ENCODE assay signal across 10 cellular contexts in genomic region chr3:152283492-152284381, GRCh38. TPM values are rescaled to one million over a fixed set of nuclear protein-coding genes. Genes with fewer than 3 reads are reported as not detected.
DNase-seq lines count a peak whose midpoint lies in the region; ATAC-seq and TF ChIP-seq lines count a peak whose summit lies in the region.
"Had no signal": no experiment of that assay in that cellular context is flagged by ENCODE, and none has a peak within 500 bp of the region (broad histone marks: within the 10 kb centered on the region; RNA-seq: fewer than 3 reads in every experiment).

No MANE protein-coding gene starts in this region.

- TF ChIP-seq POLR2A in esophagus muscularis mucosa (IDR thresholded peaks at IDR 0.05; ENCODE audit: low read depth) = no peak

- 91% methylated on average over 2 of the region's 2 CpGs for WGBS in esophagus muscularis mucosa

- peaks cover 77 to 93% (median 91%) of the 10 kb centered on the region in 4 donors for H3K4me1 ChIP-seq in esophagus muscularis mucosa

- H3K4me1 Mint-ChIP-seq in activated CD4-positive, alpha-beta T cell treated with anti-CD3 and anti-CD28 coated beads, Interleukin-2, amount 10 ng/mL, durations not matched to agents 7 days and 5 days = peaks cover 80% of the 10 kb centered on the region
- peaks cover 84% of the 10 kb centered on the region for H3K4me1 Mint-ChIP-seq in stimulated activated naive CD8-positive, alpha-beta T cell treated with anti-CD3 and anti-CD28 coated beads, Interleukin-15, amount 100 ng/mL, for 72 hours

- peaks cover 42% of the 10 kb centered on the region for H3K36me3 Mint-ChIP-seq in activated CD4-positive, alpha-beta T cell treated with anti-CD3 and anti-CD28 coated beads, Interleukin-2, amount 10 ng/mL, durations not matched to agents 7 days and 5 days (ENCODE audit: low read depth)

- no peak for DNase-seq in activated CD4-positive, alpha-beta T cell treated with anti-CD3 and anti-CD28 coated beads, Interleukin-2, amount 10 ng/mL, durations not matched to agents 7 days and 5 days
- no peak for DNase-seq in activated CD4-positive, alpha-beta T cell treated with anti-CD3 and anti-CD28 coated beads, Interleukin-2, amount 50 U/mL, for 48 hours
- DNase-seq in NCI-H1105 (lab: John Stamatoyannopoulos, UW) (peak; percentile 2), esophagus muscularis mucosa (ENCODE audit: extremely low spot score) (no peak), middle frontal gyrus (ENCODE audit: extremely low spot score, low spot score) (no peak)
- no peak for DNase-seq in stimulated activated naive CD8-positive, alpha-beta T cell treated with anti-CD3 and anti-CD28 coated beads, Interleukin-15, amount 100 ng/mL, for 72 hours
- DNase-seq in stimulated activated CD4-positive, alpha-beta T cell treated with anti-CD3 and anti-CD28 coated beads, Interleukin-4, amount 100 ng/mL, for 4 hours = no peak
- DNase-seq: NCI-H524 treated with DMSO at 0.1 percent for 48 hours; stimulated activated naive CD4-positive, alpha-beta T cell treated with Interleukin-2 at 50 U/mL for 16 hours had no signal

- H3K4me3 Mint-ChIP-seq in activated CD4-positive, alpha-beta T cell treated with anti-CD3 and anti-CD28 coated beads, Interleukin-2, amount 10 ng/mL, durations not matched to agents 7 days and 5 days = peak overlapping the region; percentile 18
- peak overlapping the region; percentile 16 to 73 for H3K4me3 Mint-ChIP-seq in stimulated activated naive CD8-positive, alpha-beta T cell treated with anti-CD3 and anti-CD28 coated beads, Interleukin-15, amount 100 ng/mL, for 72 hours

- no peaks in the 10 kb centered on the region for H3K9me3 Mint-ChIP-seq in activated CD4-positive, alpha-beta T cell treated with anti-CD3 and anti-CD28 coated beads, Interleukin-2, amount 10 ng/mL, durations not matched to agents 7 days and 5 days
- H3K9me3 Mint-ChIP-seq in stimulated activated naive CD8-positive, alpha-beta T cell treated with anti-CD3 and anti-CD28 coated beads, Interleukin-15, amount 100 ng/mL, for 72 hours = no peaks in the 10 kb centered on the region

- TF ChIP-seq EP300 in esophagus muscularis mucosa (IDR thresholded peaks at IDR 0.05) = no peak

- no peak overlapping the region for H3K4me3 ChIP-seq in esophagus muscularis mucosa

- H3K27ac ChIP-seq in esophagus muscularis mucosa (replicated peaks in 1 of 4) = peak overlapping the region; percentile 34 to 68 (median 60)

- CTCF ChIA-PET in activated CD4-positive, alpha-beta T cell treated with anti-CD3 and anti-CD28 coated beads, Interleukin-2, amount 10 ng/mL, durations not matched to agents 7 days and 5 days (lab: Charles Lee) = interaction anchor here (0.9 to 1.6 kb wide), 4 partner anchors 9 to 95 kb away, joined by 3 to 4 read pairs (median 3); no protein-coding TSS in a partner anchor

- intact Hi-C loops in esophagus muscularis mucosa (cut with DNase I) = loop anchor here (5.0 to 10.0 kb wide), 2 partner anchors 159 to 199 kb away; no protein-coding TSS in a partner anchor

- TF ChIP-seq CTCF in esophagus muscularis mucosa (IDR thresholded peaks at IDR 0.05) = no peak

- ATAC-seq in stimulated activated naive CD8-positive, alpha-beta T cell treated with anti-CD3 and anti-CD28 coated beads, Interleukin-15, amount 100 ng/mL, for 72 hours = no peak
- no peak for ATAC-seq in HG03520 (IDR thresholded peaks at IDR 0.05; ENCODE audit: unreplicated experiment)

- H3K36me3 ChIP-seq in esophagus muscularis mucosa = no peaks in the 10 kb centered on the region

- H3K27me3 Mint-ChIP-seq in activated CD4-positive, alpha-beta T cell treated with anti-CD3 and anti-CD28 coated beads, Interleukin-2, amount 10 ng/mL, durations not matched to agents 7 days and 5 days = no peaks in the 10 kb centered on the region
- H3K27me3 Mint-ChIP-seq in stimulated activated naive CD8-positive, alpha-beta T cell treated with anti-CD3 and anti-CD28 coated beads, Interleukin-15, amount 100 ng/mL, for 72 hours = no peaks in the 10 kb centered on the region

- H3K27me3 ChIP-seq in esophagus muscularis mucosa = no peaks in the 10 kb centered on the region

- no peaks in the 10 kb centered on the region for H3K9me3 ChIP-seq in esophagus muscularis mucosa

- H3K27ac Mint-ChIP-seq in activated CD4-positive, alpha-beta T cell treated with anti-CD3 and anti-CD28 coated beads, Interleukin-2, amount 10 ng/mL, durations not matched to agents 7 days and 5 days = no peak overlapping the region
- H3K27ac Mint-ChIP-seq in stimulated activated naive CD8-positive, alpha-beta T cell treated with anti-CD3 and anti-CD28 coated beads, Interleukin-15, amount 100 ng/mL, for 72 hours = peak overlapping the region in 1 of 2 donors; percentile 93

- POLR2A ChIA-PET in activated CD4-positive, alpha-beta T cell treated with anti-CD3 and anti-CD28 coated beads, Interleukin-2, amount 10 ng/mL, durations not matched to agents 7 days and 5 days (lab: Charles Lee) = interaction anchor here (0.6 to 1.0 kb wide), 2 partner anchors 14 to 18 kb away, joined by 3 read pairs; no protein-coding TSS in a partner anchor

RNA-seq across cellular contexts. Expression of gene MBNL1, which starts 15.0 kb away (rescaled TPM):
- 100 to 1,000 TPM; 437 to 559 TPM for total RNA-seq in activated CD4-positive, alpha-beta T cell treated with anti-CD3 and anti-CD28 coated beads, Interleukin-2, amount 10 ng/mL, durations not matched to agents 7 days and 5 days
- total RNA-seq in esophagus muscularis mucosa = 100 to 1,000 TPM; 635 to 868 (median 720) TPM
